Comparison of ENCODE assay signal across 8 cellular contexts in genomic region chr10:126904807-126905686, GRCh38. TPM values are rescaled to one million over a fixed set of nuclear protein-coding genes. Genes with fewer than 3 reads are reported as not detected.
DNase-seq lines count a peak whose midpoint lies in the region; ATAC-seq, FAIRE-seq and TF ChIP-seq lines count a peak whose summit lies in the region.

TSS of gene DOCK1 (plus strand) at chr10:126905428. CDS start at chr10:126905518, 90 bp downstream.

- DNase-seq in A172 (ENCODE audit: low spot score), result peak; percentile 10
- peak; percentile 81 for DNase-seq in HCEC 1CT
- no peak for DNase-seq in activated T-helper 1 cell treated with anti-CD3 and anti-CD28 coated beads, Interleukin-12 subunit alpha, Interleukin-12 subunit beta, Interleukin-2, Interleukin-4 antibody, amounts not matched to agents 30 ng/mL and 10 ng/mL and 1 ng/mL, durations not matched to agents 14 hours and 24 hours and 36 hours (ENCODE audit: low spot score)
- peak; percentile 79 to 85 for DNase-seq in frontal cortex (ENCODE audit: low spot score in 2 of 2)
- DNase-seq in T-cell, result no peak
- no peak for DNase-seq in SHP77 treated with DMSO at 0.1 percent for 48 hours (lab: John Stamatoyannopoulos, UW)

- no peaks in the 10 kb centered on the region for H3K4me1 Mint-ChIP-seq in activated T-helper 1 cell treated with anti-CD3 and anti-CD28 coated beads, Interleukin-12 subunit alpha, Interleukin-12 subunit beta, Interleukin-2, Interleukin-4 antibody, amounts not matched to agents 30 ng/mL and 10 ng/mL and 1 ng/mL, durations not matched to agents 14 hours and 24 hours and 36 hours (ENCODE audit: low read depth)
- H3K4me1 Mint-ChIP-seq in nephron (peaks cover 21% of the 10 kb centered on the region), T-cell (peaks cover 2 to 9% (median 4%) of the 10 kb centered on the region in 3 donors)

- peak within 1 kb of the TSS; percentile 75 for H3K4me3 Mint-ChIP-seq in activated T-helper 1 cell treated with anti-CD3 and anti-CD28 coated beads, Interleukin-12 subunit alpha, Interleukin-12 subunit beta, Interleukin-2, Interleukin-4 antibody, amounts not matched to agents 30 ng/mL and 10 ng/mL and 1 ng/mL, durations not matched to agents 14 hours and 24 hours and 36 hours
- H3K4me3 Mint-ChIP-seq in nephron (peak within 1 kb of the TSS; percentile 95 to 99 (median 98)), T-cell (peak within 1 kb of the TSS in 1 of 3 donors; percentile 64)

- CTCF ChIA-PET in T-cell (lab: Charles Lee), result no interaction called here

- intact Hi-C loops in activated T-helper 1 cell treated with anti-CD3 and anti-CD28 coated beads, Interleukin-12 subunit alpha, Interleukin-12 subunit beta, Interleukin-2, Interleukin-4 antibody, amounts not matched to agents 30 ng/mL and 10 ng/mL and 1 ng/mL, durations not matched to agents 14 hours and 24 hours and 36 hours (cut with micrococcal nuclease), result no loop called here

- POLR2A ChIA-PET in T-cell (lab: Charles Lee), result no interaction called here

- no peaks in the 10 kb centered on the region for H3K9me3 Mint-ChIP-seq in activated T-helper 1 cell treated with anti-CD3 and anti-CD28 coated beads, Interleukin-12 subunit alpha, Interleukin-12 subunit beta, Interleukin-2, Interleukin-4 antibody, amounts not matched to agents 30 ng/mL and 10 ng/mL and 1 ng/mL, durations not matched to agents 14 hours and 24 hours and 36 hours
- H3K9me3 Mint-ChIP-seq in nephron (peaks cover 4% of the 10 kb centered on the region), T-cell (peaks cover 0 to 3% (median 3%) of the 10 kb centered on the region in 3 donors)

- no peaks in the 10 kb centered on the region for H3K36me3 Mint-ChIP-seq in activated T-helper 1 cell treated with anti-CD3 and anti-CD28 coated beads, Interleukin-12 subunit alpha, Interleukin-12 subunit beta, Interleukin-2, Interleukin-4 antibody, amounts not matched to agents 30 ng/mL and 10 ng/mL and 1 ng/mL, durations not matched to agents 14 hours and 24 hours and 36 hours (ENCODE audit: low read depth)
- H3K36me3 Mint-ChIP-seq in nephron (ENCODE audit: low read depth) (peaks cover 26% of the 10 kb centered on the region), T-cell (no peaks in the 10 kb centered on the region)

- FAIRE-seq in frontal cortex (lab: Jason Lieb, UNC), result no peak

- no peak for TF ChIP-seq CTCF in nephron (IDR thresholded peaks at IDR 0.05; ENCODE audit: unreplicated experiment in 3 of 3)

- ATAC-seq in HG03460 (IDR thresholded peaks at IDR 0.05; ENCODE audit: unreplicated experiment), result no peak
- no peak for ATAC-seq in T-cell (replicated peaks in 1 of 4)

- H3K27ac Mint-ChIP-seq in activated T-helper 1 cell treated with anti-CD3 and anti-CD28 coated beads, Interleukin-12 subunit alpha, Interleukin-12 subunit beta, Interleukin-2, Interleukin-4 antibody, amounts not matched to agents 30 ng/mL and 10 ng/mL and 1 ng/mL, durations not matched to agents 14 hours and 24 hours and 36 hours, result no peak within 1 kb of the TSS
- H3K27ac Mint-ChIP-seq in nephron (peak within 1 kb of the TSS; percentile 89 to 98 (median 97)), T-cell (no peak within 1 kb of the TSS)

- peaks cover 12% of the 10 kb centered on the region for H3K27me3 Mint-ChIP-seq in activated T-helper 1 cell treated with anti-CD3 and anti-CD28 coated beads, Interleukin-12 subunit alpha, Interleukin-12 subunit beta, Interleukin-2, Interleukin-4 antibody, amounts not matched to agents 30 ng/mL and 10 ng/mL and 1 ng/mL, durations not matched to agents 14 hours and 24 hours and 36 hours (ENCODE audit: insufficient read depth)
- H3K27me3 Mint-ChIP-seq in nephron (ENCODE audit: low read depth) (peaks cover 7% of the 10 kb centered on the region), T-cell (peaks cover 27 to 31% of the 10 kb centered on the region in 2 donors)

RNA-seq across cellular contexts. Expression of gene DOCK1, which starts in this region (rescaled TPM):
- total RNA-seq in A172 (2014; rRNA removed; shearing (Covaris generic)), result 20.3 and 29.8 TPM in 2 replicates
- 0.75 and 1.2 TPM in 2 replicates for total RNA-seq in activated T-helper 1 cell treated with anti-CD3 and anti-CD28 coated beads, Interleukin-12 subunit alpha, Interleukin-12 subunit beta, Interleukin-2, Interleukin-4 antibody, amounts not matched to agents 30 ng/mL and 10 ng/mL and 1 ng/mL, durations not matched to agents 14 hours and 24 hours and 36 hours
- total RNA-seq in frontal cortex, result 14.3 TPM
- under 1 TPM; 0.18 to 0.53 (median 0.37) TPM for total RNA-seq in T-cell

Comparison
In these comparisons a context has a peak if more than half of its experiments do, and no peak if none do; other contexts are left out.
1. DNase-seq: peak in A172 (single experiment), HCEC 1CT (single experiment) and frontal cortex (2 of 2); none in activated T-helper 1 cell treated with anti-CD3 and anti-CD28 coated beads, Interleukin-12 subunit alpha, Interleukin-12 subunit beta, Interleukin-2, Interleukin-4 antibody, amounts not matched to agents 30 ng/mL and 10 ng/mL and 1 ng/mL, durations not matched to agents 14 hours and 24 hours and 36 hours (single experiment), T-cell (0 of 34) and SHP77 treated with DMSO at 0.1 percent for 48 hours (single experiment).
2. H3K27ac Mint-ChIP-seq: peak in nephron (3 of 3); none in activated T-helper 1 cell treated with anti-CD3 and anti-CD28 coated beads, Interleukin-12 subunit alpha, Interleukin-12 subunit beta, Interleukin-2, Interleukin-4 antibody, amounts not matched to agents 30 ng/mL and 10 ng/mL and 1 ng/mL, durations not matched to agents 14 hours and 24 hours and 36 hours (single experiment) and T-cell (0 of 2).